Comparison of ENCODE assay signal across 20 cellular contexts in the genomic region with DNA sequence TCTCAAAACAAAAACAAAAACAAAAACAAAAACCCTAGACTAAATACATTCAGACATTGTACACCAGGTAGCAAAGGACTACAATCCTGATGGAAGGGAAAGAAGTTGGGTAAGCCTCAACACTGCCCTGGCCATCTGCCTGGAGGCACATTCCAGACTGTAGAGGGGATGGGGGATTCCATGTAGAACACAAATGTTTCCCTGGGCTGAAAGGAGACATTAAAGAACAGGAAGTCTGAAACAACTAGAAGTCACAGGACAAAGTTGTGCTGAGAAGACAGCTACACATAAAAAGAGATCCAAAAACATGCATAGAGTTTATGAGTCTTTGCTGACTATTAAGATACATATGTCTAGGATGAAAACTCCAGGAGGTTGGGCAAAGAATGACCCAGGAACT.
DNase-seq lines count a peak whose midpoint lies in the region; ATAC-seq and TF ChIP-seq lines count a peak whose summit lies in the region.
"Had no signal": no experiment of that assay in that cellular context is flagged by ENCODE, and none has a peak within 500 bp of the region (broad histone marks: within the 10 kb centered on the region; RNA-seq: fewer than 3 reads in every experiment).

No MANE protein-coding gene starts in this region.

- no peaks in the 10 kb centered on the region for H3K9me2 ChIP-seq in GM23338 (ENCODE audit: insufficient read depth)

- H3K4me2 ChIP-seq in GM23338 (no peak overlapping the region), mesendoderm (ENCODE audit: low read length) (no peak overlapping the region)

- H3K27ac ChIP-seq in GM23338 (ENCODE audit: low read depth) (peak overlapping the region; percentile 42; the same call in 1 of the 2 replicates), mesendoderm (ENCODE audit: low read depth, low read length) (no peak overlapping the region)
- H3K27ac ChIP-seq: pancreas, stomach, upper lobe of left lung had no signal

- H2BK120ac ChIP-seq in mesendoderm (ENCODE audit: low read depth, low read length), result no peak overlapping the region

- intact Hi-C loops in head of caudate nucleus (cut with DNase I), result no loop called here

- H3K4me1 ChIP-seq in GM23338 (ENCODE audit: insufficient read depth) (peaks cover 4% of the 10 kb centered on the region; the same call in 1 of the 2 replicates), mesendoderm (ENCODE audit: control insufficient read depth, low read depth, low read length) (no peaks in the 10 kb centered on the region)
- H3K4me1 ChIP-seq: pancreas had no signal

- H4K5ac ChIP-seq in mesendoderm (ENCODE audit: low read length), result no peak overlapping the region

- peaks cover 5% of the 10 kb centered on the region; the same call in 1 of the 2 replicates for H3K79me2 ChIP-seq in GM23338 (replicated peaks; ENCODE audit: insufficient read depth)
- no peaks in the 10 kb centered on the region for H3K79me2 ChIP-seq in mesendoderm (ENCODE audit: control insufficient read depth, insufficient read depth, low read length)

- H2BK15ac ChIP-seq in mesendoderm (replicated peaks; ENCODE audit: low read depth), result no peak overlapping the region

- H3K27ac Mint-ChIP-seq in GM23338, result peak overlapping the region; percentile 70; the same call in 1 of the 2 replicates
- H3K27ac Mint-ChIP-seq: activated CD8-positive, alpha-beta T cell treated with anti-CD3 and anti-CD28 coated beads for 36 hours had no signal

- H2AFZ ChIP-seq in GM23338, result no peak overlapping the region

- TF ChIP-seq CTCF in AG04449 (IDR thresholded peaks at IDR 0.05; ENCODE audit: insufficient read depth, low read length, missing control alignments), result no peak
- no peak for TF ChIP-seq CTCF in GM23338 (conservative IDR thresholded peaks at IDR 0.05; ENCODE audit: low read depth in 2 of 2)
- TF ChIP-seq CTCF in cardiac fibroblast (IDR thresholded peaks at IDR 0.05; ENCODE audit: low read depth, low read length), result no peak

- no peak overlapping the region for H3K56ac ChIP-seq in mesendoderm (ENCODE audit: low read length)

- no peak overlapping the region for H2BK5ac ChIP-seq in mesendoderm (ENCODE audit: low read length)

- H3K9me3 Mint-ChIP-seq in GM23338, result peaks cover 28% of the 10 kb centered on the region
- H3K9me3 Mint-ChIP-seq: effector memory CD8-positive, alpha-beta T cell had no signal

- H3K9ac ChIP-seq in mesendoderm (ENCODE audit: low read length), result no peak overlapping the region

- H3K4ac ChIP-seq in mesendoderm (ENCODE audit: low read depth, low read length), result no peak overlapping the region

- H3K23ac ChIP-seq in mesendoderm (ENCODE audit: low read length), result peak overlapping the region; percentile 15

- ATAC-seq in GM23338 (no peak; the same call in 2 of the 3 replicates), GM21360 (IDR thresholded peaks at IDR 0.05; ENCODE audit: unreplicated experiment) (no peak)
- ATAC-seq: activated CD8-positive, alpha-beta T cell treated with anti-CD3 and anti-CD28 coated beads for 36 hours; effector memory CD8-positive, alpha-beta T cell; left cardiac atrium; mucosa of descending colon; pancreas had no signal

- H3K4me1 Mint-ChIP-seq in GM23338, result peaks cover 20% of the 10 kb centered on the region

- POLR2A ChIA-PET in AG04449 (lab: Yijun Ruan, JAX), result no interaction called here

- H3K18ac ChIP-seq in mesendoderm (ENCODE audit: low read length), result no peak overlapping the region

- CTCF ChIA-PET in AG04449 (lab: Yijun Ruan, JAX), result interaction anchor here (1.1 kb wide), 1 partner anchor 13 kb away, joined by 8 read pairs; no protein-coding TSS in a partner anchor

- H3K4me3 ChIP-seq in AG04449 (ENCODE audit: low read depth, low read length) (no peak overlapping the region), GM23338 (no peak overlapping the region), cardiac fibroblast (replicated peaks in 1 of 2; ENCODE audit: low read depth in 2 of 2, low read length in 2 of 2) (no peak overlapping the region), mesendoderm (ENCODE audit: low read length) (no peak overlapping the region)
- H3K4me3 ChIP-seq: mucosa of descending colon, pancreas, stomach, upper lobe of left lung had no signal

- H3K27me3 Mint-ChIP-seq in GM23338 (ENCODE audit: insufficient read depth, low read depth, poor library complexity), result peaks cover 42% of the 10 kb centered on the region
- H3K27me3 Mint-ChIP-seq: activated CD8-positive, alpha-beta T cell treated with anti-CD3 and anti-CD28 coated beads for 36 hours; CD4-positive, CD25-positive, alpha-beta regulatory T cell; effector memory CD8-positive, alpha-beta T cell had no signal

- no peaks in the 10 kb centered on the region for H3K79me1 ChIP-seq in mesendoderm (ENCODE audit: low read length)

- H3K4me3 Mint-ChIP-seq in GM23338, result no peak overlapping the region
- H3K4me3 Mint-ChIP-seq: activated CD8-positive, alpha-beta T cell treated with anti-CD3 and anti-CD28 coated beads for 36 hours; CD4-positive, CD25-positive, alpha-beta regulatory T cell; effector memory CD8-positive, alpha-beta T cell had no signal

- no peaks in the 10 kb centered on the region for H3K27me3 ChIP-seq in GM23338 (ENCODE audit: insufficient read depth)
- no peaks in the 10 kb centered on the region for H3K27me3 ChIP-seq in mesendoderm (ENCODE audit: insufficient read depth, low read length, poor library complexity)
- H3K27me3 ChIP-seq: pancreas, stomach, upper lobe of left lung had no signal

- H4K8ac ChIP-seq in mesendoderm (ENCODE audit: low read depth, low read length), result no peak overlapping the region

- H2AK5ac ChIP-seq in mesendoderm (ENCODE audit: low read length), result no peak overlapping the region

- H3K36me3 ChIP-seq in GM23338 (ENCODE audit: insufficient read depth) (peaks cover 45% of the 10 kb centered on the region), mesendoderm (ENCODE audit: control insufficient read depth, insufficient read depth, low read length) (no peaks in the 10 kb centered on the region)

- H3F3A ChIP-seq in GM23338 (replicated peaks; ENCODE audit: low read depth), result peaks cover 25% of the 10 kb centered on the region

- DNase-seq in AG04449 (ENCODE audit: low read depth, low spot score), result peak; percentile 23
- no peak for DNase-seq in GM23338 (ENCODE audit: low spot score)
- DNase-seq in cardiac fibroblast (ENCODE audit: low read depth in 2 of 2), result peak; percentile 48 to 67
- DNase-seq in mesendoderm, result peak; percentile 71
- DNase-seq in midbrain (lab: John Stamatoyannopoulos, UW), result no peak
- no peak for DNase-seq in activated naive CD4-positive, alpha-beta T cell treated with Interleukin-2 at 50 U/mL for 16 hours
- DNase-seq in head of caudate nucleus, result no peak
- DNase-seq: activated CD8-positive, alpha-beta T cell treated with anti-CD3 and anti-CD28 coated beads for 36 hours; CD4-positive, CD25-positive, alpha-beta regulatory T cell; DMS53; effector memory CD8-positive, alpha-beta T cell; left cardiac atrium; mucosa of descending colon; NCI-H1417 treated with DMSO at 0.1 percent for 48 hours; NCI-H748 treated with DMSO at 0.1 percent for 48 hours; OCI-M1; pancreas; stomach; upper lobe of left lung had no signal

- H3K36me3 Mint-ChIP-seq in GM23338 (ENCODE audit: low read depth), result peaks cover 90% of the 10 kb centered on the region
- H3K36me3 Mint-ChIP-seq: CD4-positive, CD25-positive, alpha-beta regulatory T cell had no signal

- H4K20me1 ChIP-seq in GM23338 (replicated peaks; ENCODE audit: insufficient read depth), result peaks cover 10% of the 10 kb centered on the region

Comparison
In these comparisons a context has a peak if more than half of its experiments do, and no peak if none do; other contexts are left out.
1. DNase-seq: peak in AG04449 (single experiment), cardiac fibroblast (2 of 2) and mesendoderm (single experiment); none in GM23338 (single experiment), midbrain (single experiment), activated naive CD4-positive, alpha-beta T cell treated with Interleukin-2 at 50 U/mL for 16 hours (single experiment) and head of caudate nucleus (0 of 42).